1 cellular context compared by ENCODE assay signal in the genomic region with DNA sequence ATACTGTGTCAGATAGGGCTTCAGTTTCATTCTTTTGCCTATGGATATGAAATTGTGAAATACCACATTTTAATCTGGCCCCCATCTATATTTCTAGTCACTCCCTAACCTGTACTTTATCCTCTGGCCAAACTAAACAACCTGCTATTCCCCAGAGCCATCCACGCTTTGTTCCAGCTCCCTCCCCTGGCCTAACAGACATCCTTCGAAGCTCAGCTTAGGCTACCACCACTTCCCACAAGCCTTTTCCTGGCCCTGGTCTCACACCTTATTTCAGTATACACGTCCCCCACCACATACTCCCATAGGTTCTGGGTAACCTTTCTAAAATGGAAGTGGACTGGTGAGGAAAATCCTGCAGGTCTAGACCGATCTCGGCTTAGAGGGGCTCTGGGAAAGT.
TF ChIP-seq lines count a peak whose summit lies in the region.

No MANE protein-coding gene starts in this region.

TF ChIP-seq in A549, 52 proteins besides CTCF, POLR2A, EP300 and RAD21 (continued from another document):
- no peak for TF ChIP-seq BCL3 (IDR thresholded peaks at IDR 0.05)
- TF ChIP-seq GATA3 (IDR thresholded peaks at IDR 0.05; ENCODE audit: borderline replicate concordance): no peak
